ENCODE assay signal across 10 cellular contexts in the genomic region with DNA sequence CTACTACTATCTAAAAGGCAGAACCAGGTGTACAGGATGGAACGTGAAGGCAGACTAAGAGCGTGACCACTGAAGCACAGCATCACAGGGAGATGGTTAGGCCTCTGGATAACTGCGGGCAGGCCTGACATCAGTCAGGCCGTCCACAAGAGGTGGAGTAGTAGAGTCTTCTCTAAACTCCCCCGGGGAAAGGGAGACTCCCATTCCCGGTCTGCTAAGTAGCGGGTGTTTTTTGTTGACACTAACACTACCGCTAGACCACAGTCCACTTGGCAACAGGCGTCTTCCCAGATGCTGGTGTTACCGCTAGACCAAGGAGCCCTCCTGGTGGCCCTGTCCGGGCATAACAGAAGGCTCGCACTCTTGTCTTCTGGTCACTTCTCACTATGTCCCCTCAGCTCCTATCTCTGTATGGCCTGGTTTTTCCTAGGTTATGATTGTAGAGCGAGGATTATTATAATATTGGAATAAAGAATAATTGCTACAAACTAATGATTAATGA. TPM values are rescaled to one million over a fixed set of nuclear protein-coding genes. Genes with fewer than 3 reads are reported as not detected.
DNase-seq lines count a peak whose midpoint lies in the region; ATAC-seq and TF ChIP-seq lines count a peak whose summit lies in the region.
"Not testable (repeated sequence)": the region's sequence is repeated elsewhere in the genome, so short reads cannot be mapped to it uniquely, and the experiment has no call there.
"Had no signal": no experiment of that assay in that cellular context is flagged by ENCODE, and none has a peak within 500 bp of the region (broad histone marks: within the 10 kb centered on the region; RNA-seq: fewer than 3 reads in every experiment).

No MANE protein-coding gene starts in this region.

- H3K27ac ChIP-seq in Karpas-422 (ENCODE audit: low read length) = not testable (repeated sequence)
- H3K27ac ChIP-seq in liver (ENCODE audit: low read depth in 1 of 2, low read length in 2 of 2) (peak overlapping the region; percentile 54 to 73), tibial artery (peak overlapping the region; percentile 69 to 78)

- CTCF ChIA-PET in activated B cell treated with CpG ODN at 0.5 μM for 24 hours (lab: Charles Lee) = interaction anchor here (0.9 kb wide), 1 partner anchor 13 kb away, joined by 3 read pairs; no protein-coding TSS in a partner anchor

- intact Hi-C loops in activated B cell treated with CpG ODN at 0.5 μM for 24 hours (cut with micrococcal nuclease) = loop anchor here (5.0 kb wide), 1 partner anchor 687 kb away; the partner anchor contains the start of gene KLF3
- intact Hi-C loops in tibial artery (cut with DNase I; ENCODE audit: low total_unique reads) = loop anchor here (10.0 kb wide), 1 partner anchor 151 kb away; the partner anchor contains the start of gene PGM2

- peaks cover 16% of the 10 kb centered on the region for H3K4me1 Mint-ChIP-seq in T-helper 1 cell treated with Interleukin-12 subunit alpha and Interleukin-12 subunit beta and Interleukin-4 antibody, amounts not matched to agents 30 μg/mL and 1 μg/mL, for 36 hours (ENCODE audit: low read depth)
- H3K4me1 Mint-ChIP-seq in activated B cell treated with CpG ODN at 0.5 μM for 24 hours (peaks cover 44% of the 10 kb centered on the region), neural crest cell (peaks cover 18% of the 10 kb centered on the region)

- peaks cover 27% of the 10 kb centered on the region for H3K79me2 ChIP-seq in Karpas-422 (ENCODE audit: low read length)

- peak; percentile 47 to 60 for TF ChIP-seq RAD21 in liver (IDR thresholded peaks at IDR 0.05)

- not testable (repeated sequence) for H4K20me1 ChIP-seq in Karpas-422 (ENCODE audit: insufficient read depth, low read depth, low read length)

- TF ChIP-seq CTCF in activated B cell treated with CpG ODN at 0.5 μM for 24 hours (IDR thresholded peaks at IDR 0.05); liver (IDR thresholded peaks at IDR 0.05; ENCODE audit: low read depth, low read length, missing input control); neural crest cell (conservative IDR thresholded peaks at IDR 0.05); tibial artery (IDR thresholded peaks at IDR 0.05): not testable (repeated sequence)

- H3K36me3 Mint-ChIP-seq in T-helper 1 cell treated with Interleukin-12 subunit alpha and Interleukin-12 subunit beta and Interleukin-4 antibody, amounts not matched to agents 30 μg/mL and 1 μg/mL, for 36 hours (ENCODE audit: low read depth); activated B cell treated with CpG ODN at 0.5 μM for 24 hours (ENCODE audit: low read depth); neural crest cell (ENCODE audit: low read depth): not testable (repeated sequence)

- POLR2A ChIA-PET in activated B cell treated with CpG ODN at 0.5 μM for 24 hours (lab: Charles Lee) = not testable (repeated sequence)

- not testable (repeated sequence) for H3K4me3 ChIP-seq in Karpas-422 (ENCODE audit: low read length); liver (ENCODE audit: low read depth in 1 of 3, low read length in 3 of 3); tibial artery

- not testable (repeated sequence) for H3K36me3 ChIP-seq in Karpas-422 (ENCODE audit: insufficient read depth, low read length); liver (ENCODE audit: control insufficient read depth in 4 of 4, insufficient read depth in 3 of 4, low read depth in 1 of 4, low read length in 3 of 4); tibial artery

- not testable (repeated sequence) for H3K4me2 ChIP-seq in Karpas-422 (ENCODE audit: low read depth, low read length, poor library complexity, severe bottlenecking)

- H3K4me3 Mint-ChIP-seq in T-helper 1 cell treated with Interleukin-12 subunit alpha and Interleukin-12 subunit beta and Interleukin-4 antibody, amounts not matched to agents 30 μg/mL and 1 μg/mL, for 36 hours = peak overlapping the region; percentile 47
- H3K4me3 Mint-ChIP-seq in activated B cell treated with CpG ODN at 0.5 μM for 24 hours = not testable (repeated sequence)
- peak overlapping the region; percentile 66 for H3K4me3 Mint-ChIP-seq in neural crest cell

- not testable (repeated sequence) for H3K27me3 Mint-ChIP-seq in T-helper 1 cell treated with Interleukin-12 subunit alpha and Interleukin-12 subunit beta and Interleukin-4 antibody, amounts not matched to agents 30 μg/mL and 1 μg/mL, for 36 hours (ENCODE audit: low read depth); activated B cell treated with CpG ODN at 0.5 μM for 24 hours; neural crest cell (ENCODE audit: low read depth)

- H3K27me3 ChIP-seq in Karpas-422 (ENCODE audit: low read length); liver (ENCODE audit: control insufficient read depth in 4 of 4, insufficient read depth in 4 of 4, low read length in 3 of 4); tibial artery: not testable (repeated sequence)

- not testable (repeated sequence) for H2AFZ ChIP-seq in Karpas-422 (ENCODE audit: low read length)

- peak overlapping the region; percentile 4 for H3K27ac Mint-ChIP-seq in T-helper 1 cell treated with Interleukin-12 subunit alpha and Interleukin-12 subunit beta and Interleukin-4 antibody, amounts not matched to agents 30 μg/mL and 1 μg/mL, for 36 hours
- H3K27ac Mint-ChIP-seq in activated B cell treated with CpG ODN at 0.5 μM for 24 hours = peak overlapping the region; percentile 51
- not testable (repeated sequence) for H3K27ac Mint-ChIP-seq in neural crest cell (ENCODE audit: unreplicated experiment)

- DNase-seq in Karpas-422 (peak; percentile 27), cerebellar cortex (ENCODE audit: low spot score) (peak; percentile 4)
- DNase-seq in activated B cell treated with CpG ODN at 0.5 μM for 24 hours; neural crest cell (ENCODE audit: low read depth, low spot score); tibial artery: not testable (repeated sequence)

- WGBS in liver = 48% methylated on average over 12 of the region's 13 CpGs

- H3K9me3 Mint-ChIP-seq in T-helper 1 cell treated with Interleukin-12 subunit alpha and Interleukin-12 subunit beta and Interleukin-4 antibody, amounts not matched to agents 30 μg/mL and 1 μg/mL, for 36 hours; activated B cell treated with CpG ODN at 0.5 μM for 24 hours; neural crest cell: not testable (repeated sequence)

- not testable (repeated sequence) for H3K9ac ChIP-seq in Karpas-422 (ENCODE audit: low read length); liver (ENCODE audit: low read depth in 1 of 2, low read length in 2 of 2)

- ATAC-seq in activated B cell treated with CpG ODN at 0.5 μM for 24 hours (ENCODE audit: low read depth) = not testable (repeated sequence)

- H3K9me2 ChIP-seq in Karpas-422 (replicated peaks; ENCODE audit: insufficient read depth, low read length) = not testable (repeated sequence)

- peaks cover 34% of the 10 kb centered on the region for H3K4me1 ChIP-seq in Karpas-422 (ENCODE audit: low read length)
- peaks cover 4 to 28% (median 19%) of the 10 kb centered on the region in 4 donors for H3K4me1 ChIP-seq in liver (ENCODE audit: control insufficient read depth in 4 of 4, insufficient read depth in 4 of 4, low read length in 3 of 4)
- H3K4me1 ChIP-seq in tibial artery = peaks cover 0 to 60% (median 21%) of the 10 kb centered on the region in 4 donors

- not testable (repeated sequence) for H3K9me3 ChIP-seq in Karpas-422 (ENCODE audit: low read length); liver (ENCODE audit: control insufficient read depth in 4 of 4, low read length in 3 of 4); tibial artery

TF ChIP-seq in liver, 16 proteins besides CTCF, POLR2A, EP300 and RAD21:
- TF ChIP-seq SP1 (IDR thresholded peaks at IDR 0.05) (peak; percentile 36), HNF4A (conservative IDR thresholded peaks at IDR 0.05) (peak; percentile 47 to 63), YY1 (IDR thresholded peaks at IDR 0.05) (peak; percentile 12)

RNA-seq across cellular contexts. Expression of gene PTTG2, which starts 15.2 kb away (rescaled TPM):
- total RNA-seq in Karpas-422 (2014; rRNA removed; shearing (Covaris generic); ENCODE audit: low replicate concordance) = 6.8 TPM in 1 of 2 replicates, not detected in the other
- total RNA-seq in activated B cell treated with CpG ODN at 0.5 μM for 24 hours (1.9 and 2.2 TPM in 2 replicates), liver (under 1 TPM in 1 of 2 donors, not detected in 1; 0.92 TPM), neural crest cell (not detected in 2 replicates)
- polyA plus RNA-seq in liver = under 1 TPM in 1 of 2 donors, not detected in 1; 0.24 TPM
- total RNA-seq: H9 had no signal
- polyA plus RNA-seq: A549, AG04450 had no signal
